In genomic region chr9:91640428-91640827, GRCh38 we compare ENCODE assay signal across 33 cellular contexts.
"Had no signal": no experiment of that assay in that cellular context is flagged by ENCODE, and none has a peak within 500 bp of the region (broad histone marks: within the 10 kb centered on the region; RNA-seq: fewer than 3 reads in every experiment).

No MANE protein-coding gene starts in this region.

- FAIRE-seq: astrocyte, bronchial epithelial cell had no signal

- H3K4me1 ChIP-seq: adrenal gland, ascending aorta, breast epithelium had no signal

- ATAC-seq: activated naive CD4-positive, alpha-beta T cell treated with anti-CD3 and anti-CD28 coated beads, Interleukin-2, amount 50 U/mL, for 72 hours; activated naive CD8-positive, alpha-beta T cell treated with anti-CD3 and anti-CD28 coated beads, Interleukin-2, amount 50 U/mL, for 24 hours; activated T-cell treated with anti-CD3 and anti-CD28 coated beads, Interleukin-2, amount 50 U/mL, for 4 hours; activated T-cell treated with anti-CD3 and anti-CD28 coated beads, Interleukin-2, amount 50 U/mL, for 72 hours; activated T-helper 17 cell treated with anti-CD3 and anti-CD28 coated beads, Interleukin-2, amount 50 U/mL, for 72 hours had no signal

- H3K27me3 ChIP-seq: adrenal gland, ascending aorta, brain microvascular endothelial cell, breast epithelium, cardiac muscle cell had no signal

- H3K36me3 ChIP-seq: adrenal gland, ascending aorta, brain microvascular endothelial cell, breast epithelium, cardiac muscle cell had no signal

- DNase-seq: activated effector memory CD4-positive, alpha-beta T cell treated with anti-CD3 and anti-CD28 coated beads, Interleukin-2, amount 50 U/mL, for 16 hours; activated effector memory CD4-positive, alpha-beta T cell treated with Interleukin-2 at 50 U/mL for 16 hours; activated gamma-delta T cell; activated gamma-delta T cell treated with Interleukin-2 at 50 U/mL for 16 hours; activated naive CD4-positive, alpha-beta T cell; activated naive CD4-positive, alpha-beta T cell treated with anti-CD3 and anti-CD28 coated beads for 36 hours; activated naive CD4-positive, alpha-beta T cell treated with anti-CD3 and anti-CD28 coated beads, Interleukin-2, amount 10 ng/mL, durations not matched to agents 7 days and 5 days; activated naive CD4-positive, alpha-beta T cell treated with anti-CD3 and anti-CD28 coated beads, Interleukin-2, amount 50 U/mL, for 16 hours; activated naive CD4-positive, alpha-beta T cell treated with Interleukin-2 at 50 U/mL for 16 hours; activated naive CD8-positive, alpha-beta T cell treated with anti-CD3 and anti-CD28 coated beads for 36 hours; activated naive CD8-positive, alpha-beta T cell treated with anti-CD3 and anti-CD28 coated beads, Interleukin-2, amount 10 ng/mL, durations not matched to agents 7 days and 5 days; activated naive CD8-positive, alpha-beta T cell treated with anti-CD3 and anti-CD28 coated beads, Interleukin-2, amount 50 U/mL, for 24 hours; activated T-cell treated with anti-CD3 and anti-CD28 coated beads, Interleukin-2, amount 50 U/mL, for 1 hour; activated T-cell treated with anti-CD3 and anti-CD28 coated beads, Interleukin-2, amount 50 U/mL, for 24 hours; activated T-cell treated with anti-CD3 and anti-CD28 coated beads, Interleukin-2, amount 50 U/mL, for 4 hours; activated T-cell treated with anti-CD3 and anti-CD28 coated beads, Interleukin-2, amount 50 U/mL, for 48 hours; activated T-cell treated with anti-CD3 and anti-CD28 coated beads, Interleukin-2, amount 50 U/mL, for 72 hours; adrenal gland; amniotic stem cell; amygdala; anterior cingulate cortex; aorta; brain microvascular endothelial cell; caudate nucleus; central memory CD4-positive, alpha-beta T cell; cerebellar nuclear complex had no signal

- H3K9me3 ChIP-seq: adrenal gland had no signal

- H3K27ac ChIP-seq: adrenal gland, ascending aorta, brain microvascular endothelial cell, breast epithelium, cardiac muscle cell had no signal

- H3K4me3 ChIP-seq: adrenal gland, ascending aorta, breast epithelium, cardiac muscle cell had no signal
